Comparison of ENCODE assay signal across 7 cellular contexts in genomic region chr11:6233984-6234313, GRCh38. TPM values are rescaled to one million over a fixed set of nuclear protein-coding genes. Genes with fewer than 3 reads are reported as not detected.
DNase-seq lines count a peak whose midpoint lies in the region; ATAC-seq and TF ChIP-seq lines count a peak whose summit lies in the region.

No MANE protein-coding gene starts in this region.

- no peaks in the 10 kb centered on the region for H3K9me3 Mint-ChIP-seq in progenitor cell of endocrine pancreas (ENCODE audit: low read depth)

- CTCF ChIA-PET in PC-9 (lab: Charles Lee), result interaction anchor here (0.7 kb wide), 1 partner anchor 275 kb away, joined by 10 read pairs; no protein-coding TSS in a partner anchor

- no peaks in the 10 kb centered on the region for H3K9me3 ChIP-seq in PC-9 (ENCODE audit: insufficient read depth, low read depth)

- H3K27me3 Mint-ChIP-seq in progenitor cell of endocrine pancreas, result no peaks in the 10 kb centered on the region

- intact Hi-C loops in PC-9 (cut with micrococcal nuclease; ENCODE audit: unreplicated experiment), result loop anchor here (2.0 kb wide), 1 partner anchor 85 kb away; no protein-coding TSS in a partner anchor

- 0 out of 2 replicates have a peak, but pooled peaks cover 5% of the 10 kb centered on the region for H4K20me1 ChIP-seq in PC-9 (ENCODE audit: insufficient read depth)

- H2AFZ ChIP-seq in PC-9, result peak overlapping the region; percentile 89

- DNase-seq in H7, result no peak
- no peak for DNase-seq in PC-9
- no peak for DNase-seq in progenitor cell of endocrine pancreas (ENCODE audit: low spot score, unreplicated experiment)
- DNase-seq in DMS79 (lab: John Stamatoyannopoulos, UW), result no peak

- H3K27ac ChIP-seq in PC-9, result peak overlapping the region; percentile 47

- H3F3A ChIP-seq in PC-9 (ENCODE audit: insufficient read depth, low read depth), result peaks cover 6% of the 10 kb centered on the region; the same call in 1 of the 2 replicates

- no peaks in the 10 kb centered on the region for H3K36me3 Mint-ChIP-seq in progenitor cell of endocrine pancreas (ENCODE audit: insufficient read depth)

- H3K27me3 ChIP-seq in H7 (ENCODE audit: control insufficient read depth, insufficient read depth, low read length) (no peaks in the 10 kb centered on the region), PC-9 (ENCODE audit: insufficient read depth, low read depth) (no peaks in the 10 kb centered on the region)

- H3K36me3 ChIP-seq in H7 (replicated peaks; ENCODE audit: control insufficient read depth, insufficient read depth, low read length) (no peaks in the 10 kb centered on the region), PC-9 (ENCODE audit: low read depth) (no peaks in the 10 kb centered on the region)

- peak; percentile 0 for ATAC-seq in esophagus mucosa
- no peak for ATAC-seq in GM21360 (IDR thresholded peaks at IDR 0.05; ENCODE audit: unreplicated experiment)
- ATAC-seq in HG02763 (IDR thresholded peaks at IDR 0.05; ENCODE audit: unreplicated experiment), result no peak

- no TSS peak for BruUV-seq in PC-9 (replicated peaks; lab: Mats Ljungman, UMichigan)

- H3K4me2 ChIP-seq in PC-9, result peak overlapping the region; percentile 90

- H3K4me1 Mint-ChIP-seq in progenitor cell of endocrine pancreas (ENCODE audit: low read depth), result peaks cover 12% of the 10 kb centered on the region

- peak overlapping the region; percentile 99 for H3K27ac Mint-ChIP-seq in progenitor cell of endocrine pancreas

- peak overlapping the region; percentile 98 for H3K4me3 Mint-ChIP-seq in progenitor cell of endocrine pancreas (ENCODE audit: low read depth)

- no peaks in the 10 kb centered on the region; the same call in 1 of the 2 replicates for H3K4me1 ChIP-seq in PC-9 (replicated peaks; ENCODE audit: insufficient read depth)

- POLR2A ChIA-PET in PC-9 (lab: Charles Lee; ENCODE audit: unreplicated experiment), result interaction anchor here (0.7 kb wide), 1 partner anchor 87 kb away, joined by 3 read pairs; the partner anchor contains the start of gene CAVIN3

- H3K9me2 ChIP-seq in PC-9 (ENCODE audit: insufficient read depth), result no peaks in the 10 kb centered on the region

- H3K4me3 ChIP-seq in H7 (ENCODE audit: insufficient read depth, low read depth, low read length) (peak overlapping the region; percentile 66), PC-9 (peak overlapping the region; percentile 92)

- H3K79me2 ChIP-seq in PC-9 (ENCODE audit: low read depth), result peaks cover 40% of the 10 kb centered on the region

- TF ChIP-seq CTCF in PC-9 (conservative IDR thresholded peaks at IDR 0.05) (no peak), progenitor cell of endocrine pancreas (IDR thresholded peaks at IDR 0.05; ENCODE audit: unreplicated experiment) (no peak)

RNA-seq across cellular contexts. Expression of gene FHIP1B, which starts 0.5 kb away (rescaled TPM):
- 27.9 and 38.3 TPM in 2 replicates for total RNA-seq in H7 (2014; rRNA removed; shearing (Covaris generic))
- total RNA-seq in PC-9 (2021) (21.5 and 22.7 TPM in 2 replicates), esophagus mucosa (13.2 TPM), progenitor cell of endocrine pancreas (58.4 and 63.0 TPM in 2 replicates)

RNA-seq across cellular contexts. Expression of gene CNGA4, which starts 4.9 kb away (rescaled TPM):
- 0.17 and 0.67 TPM in 2 replicates for total RNA-seq in H7 (2014; rRNA removed; shearing (Covaris generic))
- total RNA-seq in PC-9 (2021) (0.20 TPM in 1 of 2 replicates, not detected in the other), esophagus mucosa (0.08 TPM), progenitor cell of endocrine pancreas (2.0 and 2.1 TPM in 2 replicates)

RNA-seq across cellular contexts. Expression of gene CCKBR, which starts 25.7 kb away (rescaled TPM):
- total RNA-seq in H7 (2014; rRNA removed; shearing (Covaris generic)), result 12.0 and 29.4 TPM in 2 replicates
- total RNA-seq in PC-9 (2021) (not detected in 2 replicates), esophagus mucosa (not detected), progenitor cell of endocrine pancreas (7.4 and 7.5 TPM in 2 replicates)

RNA-seq across cellular contexts. Expression of gene C11orf42, which starts 28.6 kb away (rescaled TPM):
- total RNA-seq in H7 (2014; rRNA removed; shearing (Covaris generic)), result not detected in 2 replicates
- not detected in 2 replicates for total RNA-seq in PC-9 (2021)
- total RNA-seq in esophagus mucosa, result not detected
- total RNA-seq in progenitor cell of endocrine pancreas, result not detected in 2 replicates

RNA-seq across cellular contexts. Expression of gene OR52W1, which starts 34.9 kb away (rescaled TPM):
- not detected in 2 replicates for total RNA-seq in H7 (2014; rRNA removed; shearing (Covaris generic))
- total RNA-seq in PC-9 (2021) (not detected in 2 replicates), esophagus mucosa (not detected), progenitor cell of endocrine pancreas (not detected in 2 replicates)
